In genomic region chr6:110474500-110474899, GRCh38 we compare ENCODE assay signal across 16 cellular contexts. TPM values are rescaled to one million over a fixed set of nuclear protein-coding genes. Genes with fewer than 3 reads are reported as not detected.
DNase-seq lines count a peak whose midpoint lies in the region; TF ChIP-seq lines count a peak whose summit lies in the region.
"Had no signal": no experiment of that assay in that cellular context is flagged by ENCODE, and none has a peak within 500 bp of the region (broad histone marks: within the 10 kb centered on the region; RNA-seq: fewer than 3 reads in every experiment).

No MANE protein-coding gene starts in this region.

- H3K23ac ChIP-seq in trophoblast cell (ENCODE audit: low read length), result no peak overlapping the region

- no peak overlapping the region for H3K4ac ChIP-seq in trophoblast cell (ENCODE audit: low read depth, low read length)

- peak overlapping the region in 7 of 10 experiments; percentile 28 to 78 (median 69); a peak in 8 of 20 replicates for H3K4me3 ChIP-seq in BLaER1 treated with 17β-estradiol and CSF1 and Interleukin-3, amounts not matched to agents 10 nM and 100 nM
- H3K4me3 ChIP-seq in NB4 (ENCODE audit: low read depth, low read length) (peak overlapping the region; percentile 86), vagina (no peak overlapping the region), trophoblast cell (ENCODE audit: low read depth, low read length) (no peak overlapping the region)
- H3K4me3 ChIP-seq: K562 had no signal

- TF ChIP-seq CTCF in NB4 (IDR thresholded peaks at IDR 0.05; ENCODE audit: low read depth, low read length), result no peak
- no peak for TF ChIP-seq CTCF in vagina (IDR thresholded peaks at IDR 0.05)

- no peak overlapping the region for H2BK5ac ChIP-seq in trophoblast cell (ENCODE audit: low read depth, low read length, poor library complexity)

- H2BK120ac ChIP-seq in trophoblast cell (ENCODE audit: insufficient read depth, low read length, poor library complexity), result no peak overlapping the region

- H2AK5ac ChIP-seq in trophoblast cell (ENCODE audit: low read length), result no peak overlapping the region

- H3K27me3 ChIP-seq in BLaER1 treated with 17β-estradiol and CSF1 and Interleukin-3, amounts not matched to agents 10 nM and 100 nM, result no peaks in the 10 kb centered on the region
- H3K27me3 ChIP-seq in vagina (no peaks in the 10 kb centered on the region), trophoblast cell (ENCODE audit: insufficient read depth, low read length) (no peaks in the 10 kb centered on the region)

- H3K27ac ChIP-seq in BLaER1 treated with 17β-estradiol and CSF1 and Interleukin-3, amounts not matched to agents 10 nM and 100 nM, result peak overlapping the region in 10 of 11 experiments; percentile 79 to 100 (median 96); a peak in 19 of 22 replicates
- H3K27ac ChIP-seq in vagina (no peak overlapping the region), trophoblast cell (ENCODE audit: low read depth, low read length) (no peak overlapping the region)
- H3K27ac ChIP-seq: 22Rv1 had no signal

- no peak overlapping the region for H4K12ac ChIP-seq in trophoblast cell (ENCODE audit: low read depth, low read length)

- DNase-seq in NCI-H345 treated with DMSO at 0.1 percent for 48 hours (lab: John Stamatoyannopoulos, UW; ENCODE audit: unreplicated experiment), result peak; percentile 8
- DNase-seq in NCI-H345 (lab: John Stamatoyannopoulos, UW), result no peak
- DNase-seq in NB4 (ENCODE audit: low read depth), result no peak
- DNase-seq in vagina (ENCODE audit: extremely low spot score in 2 of 2), result peak; percentile 27 to 67
- DNase-seq in NCI-H2196 treated with DMSO at 0.1 percent for 48 hours (lab: John Stamatoyannopoulos, UW; ENCODE audit: unreplicated experiment), result no peak
- DNase-seq in trophoblast cell, result no peak
- DNase-seq: C1 segment of cervical spinal cord; CD4-positive, alpha-beta memory T cell; COR-L47; HCEC 1CT; HFFc6 had no signal

- H3K14ac ChIP-seq in trophoblast cell (ENCODE audit: low read length), result no peak overlapping the region

- intact Hi-C loops in vagina (cut with DNase I), result no loop called here

- H4K20me1 ChIP-seq in BLaER1 treated with 17β-estradiol and CSF1 and Interleukin-3, amounts not matched to agents 10 nM and 100 nM, result no peaks in the 10 kb centered on the region

- no peak overlapping the region for H4K91ac ChIP-seq in trophoblast cell (ENCODE audit: low read depth, low read length)

- TF ChIP-seq POLR2A in NB4 (IDR thresholded peaks at IDR 0.05; ENCODE audit: extremely low read depth, insufficient read length) (no peak), vagina (IDR thresholded peaks at IDR 0.05) (no peak)

- peaks cover 16 to 44% (median 33%) of the 10 kb centered on the region in 10 experiments for H3K4me1 ChIP-seq in BLaER1 treated with 17β-estradiol and CSF1 and Interleukin-3, amounts not matched to agents 10 nM and 100 nM
- H3K4me1 ChIP-seq in vagina, result peaks cover 9% of the 10 kb centered on the region
- no peaks in the 10 kb centered on the region for H3K4me1 ChIP-seq in trophoblast cell (ENCODE audit: control insufficient read depth in 1 of 2, insufficient read depth in 2 of 2, low read length in 2 of 2)

- H3K9me3 ChIP-seq in BLaER1 treated with 17β-estradiol and CSF1 and Interleukin-3, amounts not matched to agents 10 nM and 100 nM (replicated peaks in 1 of 11), result peaks cover 0 to 55% (median 38%) of the 10 kb centered on the region in 11 experiments; a peak in 19 of 22 replicates
- H3K9me3 ChIP-seq in vagina, result no peaks in the 10 kb centered on the region
- H3K9me3 ChIP-seq in trophoblast cell (ENCODE audit: insufficient read depth, low read depth, low read length), result no peaks in the 10 kb centered on the region

- no peaks in the 10 kb centered on the region for H3K79me1 ChIP-seq in trophoblast cell (ENCODE audit: low read length)

- H2BK12ac ChIP-seq in trophoblast cell (ENCODE audit: low read length), result no peak overlapping the region

- H3K36me3 ChIP-seq in BLaER1 treated with 17β-estradiol and CSF1 and Interleukin-3, amounts not matched to agents 10 nM and 100 nM, result peaks cover 0 to 33% (median 23%) of the 10 kb centered on the region in 11 experiments; a peak in 14 of 22 replicates
- H3K36me3 ChIP-seq in vagina, result no peaks in the 10 kb centered on the region
- H3K36me3 ChIP-seq in trophoblast cell (ENCODE audit: control insufficient read depth in 1 of 2, insufficient read depth in 2 of 2, low read length in 2 of 2), result no peaks in the 10 kb centered on the region

- no peaks in the 10 kb centered on the region for H3K79me2 ChIP-seq in trophoblast cell (ENCODE audit: control insufficient read depth, insufficient read depth, low read length, poor library complexity)

- H3K4me2 ChIP-seq in BLaER1 treated with 17β-estradiol and CSF1 and Interleukin-3, amounts not matched to agents 10 nM and 100 nM, result peak overlapping the region; percentile 77 to 96 (median 87)
- H3K4me2 ChIP-seq in trophoblast cell (ENCODE audit: low read length), result no peak overlapping the region

- H3K18ac ChIP-seq in trophoblast cell (ENCODE audit: low read length), result no peak overlapping the region

- no peak overlapping the region for H4K8ac ChIP-seq in trophoblast cell (ENCODE audit: low read depth, low read length)

- no CpG with 5 or more reads among the region's 4 CpGs for WGBS in trophoblast cell (ENCODE audit: extremely low coverage, insufficient coverage, insufficient read length)

- no peak overlapping the region for H2AFZ ChIP-seq in trophoblast cell (ENCODE audit: insufficient read depth, low read length, poor library complexity)

- peak overlapping the region in 9 of 11 experiments; percentile 83 to 100 (median 94); a peak in 16 of 22 replicates for H3K9ac ChIP-seq in BLaER1 treated with 17β-estradiol and CSF1 and Interleukin-3, amounts not matched to agents 10 nM and 100 nM
- H3K9ac ChIP-seq in trophoblast cell (ENCODE audit: low read length), result no peak overlapping the region

RNA-seq across cellular contexts. Expression of gene SLC22A16, which starts 1.9 kb away (rescaled TPM):
- total RNA-seq in vagina, result not detected
- polyA plus RNA-seq in trophoblast cell (2013), result 0.22 and 0.36 TPM in 2 replicates
- total RNA-seq: CD4-positive, alpha-beta memory T cell; H4; HFFc6; K562 had no signal
- polyA plus RNA-seq: CD4-positive, alpha-beta memory T cell; K562 had no signal

RNA-seq across cellular contexts. Expression of gene DDO, which starts 59.1 kb away (rescaled TPM):
- total RNA-seq in vagina, result not detected
- not detected in 2 replicates for polyA plus RNA-seq in trophoblast cell (2013)
- total RNA-seq: A673; CD4-positive, alpha-beta memory T cell; K562 had no signal
- polyA plus RNA-seq: CD4-positive, alpha-beta memory T cell; K562 had no signal

Comparison
In these comparisons a context has a peak if more than half of its experiments do, and no peak if none do; other contexts are left out.
1. DNase-seq: peak in NCI-H345 treated with DMSO at 0.1 percent for 48 hours (single experiment) and vagina (2 of 2); none in NCI-H345 (single experiment), NB4 (single experiment), NCI-H2196 treated with DMSO at 0.1 percent for 48 hours (single experiment) and trophoblast cell (0 of 2).
2. H3K27ac ChIP-seq: peak in BLaER1 treated with 17β-estradiol and CSF1 and Interleukin-3, amounts not matched to agents 10 nM and 100 nM (10 of 11); none in vagina (single experiment) and trophoblast cell (single experiment).
3. H3K4me3 ChIP-seq: peak in BLaER1 treated with 17β-estradiol and CSF1 and Interleukin-3, amounts not matched to agents 10 nM and 100 nM (7 of 10) and NB4 (single experiment); none in vagina (0 of 2) and trophoblast cell (single experiment).